8 cellular contexts compared by ENCODE assay signal in genomic region chr11:67584205-67584880, GRCh38. TPM values are rescaled to one million over a fixed set of nuclear protein-coding genes. Genes with fewer than 3 reads are reported as not detected.
DNase-seq lines count a peak whose midpoint lies in the region; ATAC-seq and TF ChIP-seq lines count a peak whose summit lies in the region.

No MANE protein-coding gene starts in this region.

- DNase-seq in EH (ENCODE audit: low read depth) (peak; percentile 70), lung microvascular endothelial cell (ENCODE audit: low read depth in 2 of 2) (peak; percentile 30 to 59), NCI-H1694 (lab: John Stamatoyannopoulos, UW) (no peak), T-helper 9 cell (no peak)
- DNase-seq in Jurkat, Clone E6-1 (ENCODE audit: low read depth, low spot score): no peak
- DNase-seq in effector memory CD8-positive, alpha-beta T cell: no peak
- DNase-seq in stimulated activated naive CD8-positive, alpha-beta T cell treated with anti-CD3 and anti-CD28 coated beads, Interleukin-15, Interleukin-2, amounts not matched to agents 100 U/mL and 50 U/mL, for 24 hours: peak; percentile 46

- peak overlapping the region; percentile 84 to 88 for H3K27ac Mint-ChIP-seq in effector memory CD8-positive, alpha-beta T cell

- H3K27me3 Mint-ChIP-seq in effector memory CD8-positive, alpha-beta T cell: no peaks in the 10 kb centered on the region

- peak overlapping the region; percentile 79 to 85 for H3K4me3 Mint-ChIP-seq in effector memory CD8-positive, alpha-beta T cell

- no peaks in the 10 kb centered on the region for H3K9me3 Mint-ChIP-seq in effector memory CD8-positive, alpha-beta T cell

- peak overlapping the region; percentile 84; the same call in 1 of the 2 replicates for H3K27ac ChIP-seq in VCaP

- H3K4me1 Mint-ChIP-seq in effector memory CD8-positive, alpha-beta T cell (ENCODE audit: low read depth in 2 of 2): peaks cover 25 to 39% of the 10 kb centered on the region in 2 donors

- TF ChIP-seq CTCF in VCaP (conservative IDR thresholded peaks at IDR 0.05): no peak

- no peak for ATAC-seq in effector memory CD8-positive, alpha-beta T cell (replicated peaks)
- peak; percentile 10 for ATAC-seq in stimulated activated naive CD8-positive, alpha-beta T cell treated with anti-CD3 and anti-CD28 coated beads, Interleukin-15, Interleukin-2, amounts not matched to agents 100 U/mL and 50 U/mL, for 24 hours

- H3K36me3 Mint-ChIP-seq in effector memory CD8-positive, alpha-beta T cell (ENCODE audit: insufficient read depth): peaks cover 20% of the 10 kb centered on the region

- peak overlapping the region; percentile 74 for H3K4me3 ChIP-seq in Jurkat, Clone E6-1 (ENCODE audit: low read length)

RNA-seq across cellular contexts. Expression of gene GSTP1, which starts 0.7 kb away (rescaled TPM):
- 1,038 TPM for polyA plus RNA-seq in Jurkat, Clone E6-1 (2012; ENCODE audit: insufficient read depth, insufficient read length)
- total RNA-seq in lung microvascular endothelial cell: 638 and 947 TPM in 2 replicates

RNA-seq across cellular contexts. Expression of gene NDUFV1, which starts 22.4 kb away (rescaled TPM):
- 417 TPM for polyA plus RNA-seq in Jurkat, Clone E6-1 (2012; ENCODE audit: insufficient read depth, insufficient read length)
- total RNA-seq in lung microvascular endothelial cell: 143 and 149 TPM in 2 replicates

RNA-seq across cellular contexts. Expression of gene NUDT8, which starts 45.4 kb away (rescaled TPM):
- 119 TPM for polyA plus RNA-seq in Jurkat, Clone E6-1 (2012; ENCODE audit: insufficient read depth, insufficient read length)
- total RNA-seq in lung microvascular endothelial cell: 7.1 and 7.6 TPM in 2 replicates

RNA-seq across cellular contexts. Expression of gene TBX10, which starts 55.2 kb away (rescaled TPM):
- polyA plus RNA-seq in Jurkat, Clone E6-1 (2012; ENCODE audit: insufficient read depth, insufficient read length): not detected
- total RNA-seq in lung microvascular endothelial cell: not detected in 2 replicates

Comparison
In these comparisons a context has a peak if more than half of its experiments do, and no peak if none do; other contexts are left out.
1. DNase-seq: peak in EH (single experiment), lung microvascular endothelial cell (2 of 2) and stimulated activated naive CD8-positive, alpha-beta T cell treated with anti-CD3 and anti-CD28 coated beads, Interleukin-15, Interleukin-2, amounts not matched to agents 100 U/mL and 50 U/mL, for 24 hours (single experiment); none in Jurkat, Clone E6-1 (single experiment), effector memory CD8-positive, alpha-beta T cell (0 of 3), NCI-H1694 (single experiment) and T-helper 9 cell (single experiment).